Comparison of ENCODE assay signal across 28 cellular contexts in the genomic region with DNA sequence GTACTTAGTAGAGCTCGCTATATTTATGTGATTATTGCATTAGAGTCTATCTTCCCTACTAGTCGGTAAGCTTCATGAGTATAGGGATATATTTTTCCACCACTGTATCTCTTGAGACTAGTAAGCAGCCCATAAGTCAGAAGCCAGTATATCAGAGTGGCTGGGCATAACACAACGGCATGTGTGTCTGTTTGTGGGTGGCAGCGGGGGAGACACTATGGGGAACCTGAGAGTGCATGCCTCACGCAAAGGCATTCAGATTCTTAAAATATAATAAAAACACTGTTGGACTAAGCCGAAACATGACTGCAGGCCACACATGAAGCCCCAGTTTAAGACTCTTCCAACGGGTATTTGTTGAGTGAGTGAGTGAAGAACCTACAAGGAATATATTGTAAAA. TPM values are rescaled to one million over a fixed set of nuclear protein-coding genes. Genes with fewer than 3 reads are reported as not detected.
DNase-seq lines count a peak whose midpoint lies in the region; ATAC-seq and TF ChIP-seq lines count a peak whose summit lies in the region.
"Had no signal": no experiment of that assay in that cellular context is flagged by ENCODE, and none has a peak within 500 bp of the region (broad histone marks: within the 10 kb centered on the region; RNA-seq: fewer than 3 reads in every experiment).

No MANE protein-coding gene starts in this region.

- DNase-seq in activated naive CD8-positive, alpha-beta T cell treated with anti-CD3 and anti-CD28 coated beads, Interleukin-2, amount 50 U/mL, for 24 hours, result no peak
- DNase-seq in activated naive CD8-positive, alpha-beta T cell treated with anti-CD3 and anti-CD28 coated beads for 36 hours, result no peak
- DNase-seq in MM.1S (peak; percentile 2), neuronal stem cell (ENCODE audit: low spot score) (no peak)
- DNase-seq in stimulated activated effector memory CD8-positive, alpha-beta T cell treated with anti-CD3 and anti-CD28 coated beads, Interleukin-12 subunit alpha, Interleukin-12 subunit beta, amount 100 ng/mL, for 72 hours (ENCODE audit: low spot score in 2 of 2), result no peak
- DNase-seq: 8988T; ACHN; BE2C; C1 segment of cervical spinal cord; CD4-positive, alpha-beta memory T cell; CD4-positive, CD25-positive, alpha-beta regulatory T cell; CD8-positive, alpha-beta memory T cell; COR-L47; DMS 273 treated with DMSO at 0.1 percent for 48 hours; DMS153; DMS53; DMS79; DND-41; EL; GDM1 had no signal

- H3K27me3 ChIP-seq in MM.1S (replicated peaks; ENCODE audit: insufficient read depth, low read length) (no peaks in the 10 kb centered on the region), neuronal stem cell (ENCODE audit: control insufficient read depth in 3 of 3, insufficient read depth in 3 of 3, low read depth in 1 of 3, low read length in 3 of 3) (peaks cover 0 to 13% (median 11%) of the 10 kb centered on the region in 3 experiments)
- H3K27me3 ChIP-seq: BE2C, BLaER1 had no signal

- ATAC-seq in activated naive CD8-positive, alpha-beta T cell treated with anti-CD3 and anti-CD28 coated beads, Interleukin-2, amount 50 U/mL, for 24 hours, result no peak
- ATAC-seq in stimulated activated effector memory CD8-positive, alpha-beta T cell treated with anti-CD3 and anti-CD28 coated beads, Interleukin-12 subunit alpha, Interleukin-12 subunit beta, amount 100 ng/mL, for 72 hours, result no peak
- ATAC-seq in HG02588 (IDR thresholded peaks at IDR 0.05; ENCODE audit: unreplicated experiment), result no peak
- ATAC-seq: GM12878 had no signal

- no peaks in the 10 kb centered on the region for H3K79me1 ChIP-seq in neuronal stem cell (ENCODE audit: low read depth, low read length)

- no peak overlapping the region for H4K91ac ChIP-seq in neuronal stem cell (ENCODE audit: low read depth, low read length, poor library complexity)

- TF ChIP-seq CTCF in MM.1S (IDR thresholded peaks at IDR 0.05; ENCODE audit: low read length), result no peak

- no CpG with 5 or more reads among the region's 7 CpGs for WGBS in neuronal stem cell (ENCODE audit: extremely low coverage in 2 of 2, insufficient read length in 2 of 2, insufficient replicate concordance in 1 of 2), 2 donors

- no peaks in the 10 kb centered on the region for H4K20me1 ChIP-seq in MM.1S (ENCODE audit: insufficient read depth, low read length)
- H4K20me1 ChIP-seq: BLaER1 had no signal

- no peak overlapping the region for H2AFZ ChIP-seq in MM.1S (ENCODE audit: low read length)
- no peak overlapping the region for H2AFZ ChIP-seq in neuronal stem cell (ENCODE audit: low read length)

- H3K4me3 Mint-ChIP-seq in activated naive CD8-positive, alpha-beta T cell treated with anti-CD3 and anti-CD28 coated beads, Interleukin-2, amount 50 U/mL, for 24 hours, result no peak overlapping the region
- H3K4me3 Mint-ChIP-seq in activated naive CD8-positive, alpha-beta T cell treated with anti-CD3 and anti-CD28 coated beads for 36 hours, result no peak overlapping the region
- H3K4me3 Mint-ChIP-seq in stimulated activated effector memory CD8-positive, alpha-beta T cell treated with anti-CD3 and anti-CD28 coated beads, Interleukin-12 subunit alpha, Interleukin-12 subunit beta, amount 100 ng/mL, for 72 hours, result no peak overlapping the region
- H3K4me3 Mint-ChIP-seq: CD14-positive monocyte; CD4-positive, CD25-positive, alpha-beta regulatory T cell; CD8-positive, alpha-beta memory T cell had no signal

- H3K18ac ChIP-seq in neuronal stem cell (ENCODE audit: low read length), result no peak overlapping the region

- no peak overlapping the region for H3K23ac ChIP-seq in neuronal stem cell (ENCODE audit: low read depth, low read length, poor library complexity)

- H2AK5ac ChIP-seq in neuronal stem cell (ENCODE audit: low read depth, low read length), result no peak overlapping the region

- H3K9me3 Mint-ChIP-seq in activated naive CD8-positive, alpha-beta T cell treated with anti-CD3 and anti-CD28 coated beads, Interleukin-2, amount 50 U/mL, for 24 hours, result no peaks in the 10 kb centered on the region
- H3K9me3 Mint-ChIP-seq in activated naive CD8-positive, alpha-beta T cell treated with anti-CD3 and anti-CD28 coated beads for 36 hours, result no peaks in the 10 kb centered on the region
- H3K9me3 Mint-ChIP-seq in stimulated activated effector memory CD8-positive, alpha-beta T cell treated with anti-CD3 and anti-CD28 coated beads, Interleukin-12 subunit alpha, Interleukin-12 subunit beta, amount 100 ng/mL, for 72 hours, result no peaks in the 10 kb centered on the region
- H3K9me3 Mint-ChIP-seq: CD4-positive, CD25-positive, alpha-beta regulatory T cell; CD8-positive, alpha-beta memory T cell had no signal

- no peak overlapping the region for H2BK120ac ChIP-seq in neuronal stem cell (ENCODE audit: low read depth, low read length)

- H3K9ac ChIP-seq in MM.1S (ENCODE audit: low read length), result no peak overlapping the region
- H3K9ac ChIP-seq in neuronal stem cell (ENCODE audit: low read depth, low read length, poor library complexity), result no peak overlapping the region
- H3K9ac ChIP-seq: BLaER1 had no signal

- H3K4me3 ChIP-seq in MM.1S (ENCODE audit: low read length) (no peak overlapping the region), neuronal stem cell (ENCODE audit: low read length in 2 of 2) (no peak overlapping the region)
- H3K4me3 ChIP-seq: BLaER1, GM12878 had no signal

- H3K27ac ChIP-seq in MM.1S (ENCODE audit: low read length) (no peak overlapping the region), neuronal stem cell (replicated peaks; ENCODE audit: low read length) (no peak overlapping the region)
- H3K27ac ChIP-seq: BLaER1 had no signal

- no peak overlapping the region for H2BK12ac ChIP-seq in neuronal stem cell (ENCODE audit: low read length)

- peaks cover 17% of the 10 kb centered on the region for H3K27me3 Mint-ChIP-seq in activated naive CD8-positive, alpha-beta T cell treated with anti-CD3 and anti-CD28 coated beads, Interleukin-2, amount 50 U/mL, for 24 hours
- H3K27me3 Mint-ChIP-seq in activated naive CD8-positive, alpha-beta T cell treated with anti-CD3 and anti-CD28 coated beads for 36 hours, result peaks cover 12% of the 10 kb centered on the region

- no peak overlapping the region for H2BK15ac ChIP-seq in neuronal stem cell (ENCODE audit: low read length)

- no peak overlapping the region for H2BK5ac ChIP-seq in neuronal stem cell (ENCODE audit: low read length)

- no peaks in the 10 kb centered on the region for H3K79me2 ChIP-seq in MM.1S (ENCODE audit: low read length)

- no peak overlapping the region for H4K8ac ChIP-seq in neuronal stem cell (ENCODE audit: low read depth, low read length)

- H3K36me3 ChIP-seq in MM.1S (replicated peaks; ENCODE audit: insufficient read depth, low read length) (no peaks in the 10 kb centered on the region), neuronal stem cell (replicated peaks in 1 of 2; ENCODE audit: control insufficient read depth in 2 of 2, insufficient read depth in 2 of 2, low read length in 2 of 2) (no peaks in the 10 kb centered on the region)
- H3K36me3 ChIP-seq: BE2C, BLaER1 had no signal

- no peaks in the 10 kb centered on the region for H3K4me1 ChIP-seq in MM.1S (ENCODE audit: low read length)
- no peaks in the 10 kb centered on the region for H3K4me1 ChIP-seq in neuronal stem cell (ENCODE audit: control insufficient read depth in 2 of 2, insufficient read depth in 1 of 2, low read depth in 1 of 2, low read length in 2 of 2)
- H3K4me1 ChIP-seq: BE2C had no signal

- H3K4me1 Mint-ChIP-seq in activated naive CD8-positive, alpha-beta T cell treated with anti-CD3 and anti-CD28 coated beads, Interleukin-2, amount 50 U/mL, for 24 hours, result peaks cover 12% of the 10 kb centered on the region
- H3K4me1 Mint-ChIP-seq in activated naive CD8-positive, alpha-beta T cell treated with anti-CD3 and anti-CD28 coated beads for 36 hours, result peaks cover 4% of the 10 kb centered on the region
- H3K4me1 Mint-ChIP-seq in stimulated activated effector memory CD8-positive, alpha-beta T cell treated with anti-CD3 and anti-CD28 coated beads, Interleukin-12 subunit alpha, Interleukin-12 subunit beta, amount 100 ng/mL, for 72 hours, result peaks cover 10% of the 10 kb centered on the region

- H3K36me3 Mint-ChIP-seq in activated naive CD8-positive, alpha-beta T cell treated with anti-CD3 and anti-CD28 coated beads, Interleukin-2, amount 50 U/mL, for 24 hours (ENCODE audit: low read depth), result peaks cover 5% of the 10 kb centered on the region
- peaks cover 2% of the 10 kb centered on the region for H3K36me3 Mint-ChIP-seq in activated naive CD8-positive, alpha-beta T cell treated with anti-CD3 and anti-CD28 coated beads for 36 hours
- peaks cover 36% of the 10 kb centered on the region for H3K36me3 Mint-ChIP-seq in stimulated activated effector memory CD8-positive, alpha-beta T cell treated with anti-CD3 and anti-CD28 coated beads, Interleukin-12 subunit alpha, Interleukin-12 subunit beta, amount 100 ng/mL, for 72 hours

- no peaks in the 10 kb centered on the region for H3K9me3 ChIP-seq in MM.1S (replicated peaks; ENCODE audit: insufficient read depth, low read length)
- peaks cover 0 to 5% of the 10 kb centered on the region in 2 donors for H3K9me3 ChIP-seq in neuronal stem cell (replicated peaks in 1 of 2; ENCODE audit: control insufficient read depth in 2 of 2, insufficient read depth in 1 of 2, low read depth in 1 of 2, low read length in 2 of 2)
- H3K9me3 ChIP-seq: BE2C, BLaER1 had no signal

- no peak overlapping the region for H3K4ac ChIP-seq in neuronal stem cell (ENCODE audit: low read length)

- H3K4me2 ChIP-seq in MM.1S (ENCODE audit: low read depth, low read length) (no peak overlapping the region), neuronal stem cell (ENCODE audit: insufficient read depth, low read length, poor library complexity, severe bottlenecking) (no peak overlapping the region)
- H3K4me2 ChIP-seq: BLaER1 had no signal

- no peaks in the 10 kb centered on the region for H3K9me2 ChIP-seq in MM.1S (replicated peaks; ENCODE audit: insufficient read depth, low read length)

- no peaks in the 10 kb centered on the region for H3F3A ChIP-seq in MM.1S (ENCODE audit: insufficient read depth, low read length)

- H3K14ac ChIP-seq in neuronal stem cell (ENCODE audit: low read length), result no peak overlapping the region

- H3K27ac Mint-ChIP-seq in activated naive CD8-positive, alpha-beta T cell treated with anti-CD3 and anti-CD28 coated beads, Interleukin-2, amount 50 U/mL, for 24 hours, result peak overlapping the region; percentile 15
- H3K27ac Mint-ChIP-seq in activated naive CD8-positive, alpha-beta T cell treated with anti-CD3 and anti-CD28 coated beads for 36 hours, result no peak overlapping the region
- peak overlapping the region; percentile 45 for H3K27ac Mint-ChIP-seq in stimulated activated effector memory CD8-positive, alpha-beta T cell treated with anti-CD3 and anti-CD28 coated beads, Interleukin-12 subunit alpha, Interleukin-12 subunit beta, amount 100 ng/mL, for 72 hours

RNA-seq across cellular contexts. Expression of gene KCNS1, which starts 8.0 kb away (rescaled TPM):
- under 1 TPM; 0.56 to 0.70 TPM for total RNA-seq in activated naive CD8-positive, alpha-beta T cell treated with anti-CD3 and anti-CD28 coated beads for 36 hours
- 0.13 TPM for polyA plus RNA-seq in neuronal stem cell (2013, experiment 1 of 2)
- polyA plus RNA-seq in neuronal stem cell (2013, experiment 2 of 2), result 0.11 TPM
- total RNA-seq: A673; CD4-positive, CD25-positive, alpha-beta regulatory T cell; Daoy; G401; GM12878 had no signal
- polyA plus RNA-seq: CD8-positive, alpha-beta memory T cell; GM12878 had no signal

RNA-seq across cellular contexts. Expression of gene WFDC5, which starts 22.1 kb away (rescaled TPM):
- total RNA-seq in activated naive CD8-positive, alpha-beta T cell treated with anti-CD3 and anti-CD28 coated beads for 36 hours, result under 1 TPM in 1 of 2 experiments, not detected in 1; 0.23 TPM
- not detected for polyA plus RNA-seq in neuronal stem cell (2013, experiment 1 of 2)
- polyA plus RNA-seq in neuronal stem cell (2013, experiment 2 of 2), result not detected
- total RNA-seq: A673; CD4-positive, alpha-beta memory T cell; CD4-positive, CD25-positive, alpha-beta regulatory T cell; CD8-positive, alpha-beta memory T cell; Daoy; G401; GM12878 had no signal
- polyA plus RNA-seq: AG04450; CD14-positive monocyte; CD4-positive, alpha-beta memory T cell; CD4-positive, CD25-positive, alpha-beta regulatory T cell; CD8-positive, alpha-beta memory T cell had no signal

RNA-seq across cellular contexts. Expression of gene WFDC12, which starts 31.4 kb away (rescaled TPM):
- not detected for total RNA-seq in activated naive CD8-positive, alpha-beta T cell treated with anti-CD3 and anti-CD28 coated beads for 36 hours
- not detected for polyA plus RNA-seq in neuronal stem cell (2013, experiment 1 of 2)
- polyA plus RNA-seq in neuronal stem cell (2013, experiment 2 of 2), result not detected
- total RNA-seq: A673; CD4-positive, alpha-beta memory T cell; CD4-positive, CD25-positive, alpha-beta regulatory T cell; CD8-positive, alpha-beta memory T cell; Daoy; G401; GM12878 had no signal
- polyA plus RNA-seq: AG04450; CD14-positive monocyte; CD4-positive, alpha-beta memory T cell; CD4-positive, CD25-positive, alpha-beta regulatory T cell; CD8-positive, alpha-beta memory T cell; GM12878 had no signal
